1 cellular context compared by ENCODE assay signal in the genomic region with DNA sequence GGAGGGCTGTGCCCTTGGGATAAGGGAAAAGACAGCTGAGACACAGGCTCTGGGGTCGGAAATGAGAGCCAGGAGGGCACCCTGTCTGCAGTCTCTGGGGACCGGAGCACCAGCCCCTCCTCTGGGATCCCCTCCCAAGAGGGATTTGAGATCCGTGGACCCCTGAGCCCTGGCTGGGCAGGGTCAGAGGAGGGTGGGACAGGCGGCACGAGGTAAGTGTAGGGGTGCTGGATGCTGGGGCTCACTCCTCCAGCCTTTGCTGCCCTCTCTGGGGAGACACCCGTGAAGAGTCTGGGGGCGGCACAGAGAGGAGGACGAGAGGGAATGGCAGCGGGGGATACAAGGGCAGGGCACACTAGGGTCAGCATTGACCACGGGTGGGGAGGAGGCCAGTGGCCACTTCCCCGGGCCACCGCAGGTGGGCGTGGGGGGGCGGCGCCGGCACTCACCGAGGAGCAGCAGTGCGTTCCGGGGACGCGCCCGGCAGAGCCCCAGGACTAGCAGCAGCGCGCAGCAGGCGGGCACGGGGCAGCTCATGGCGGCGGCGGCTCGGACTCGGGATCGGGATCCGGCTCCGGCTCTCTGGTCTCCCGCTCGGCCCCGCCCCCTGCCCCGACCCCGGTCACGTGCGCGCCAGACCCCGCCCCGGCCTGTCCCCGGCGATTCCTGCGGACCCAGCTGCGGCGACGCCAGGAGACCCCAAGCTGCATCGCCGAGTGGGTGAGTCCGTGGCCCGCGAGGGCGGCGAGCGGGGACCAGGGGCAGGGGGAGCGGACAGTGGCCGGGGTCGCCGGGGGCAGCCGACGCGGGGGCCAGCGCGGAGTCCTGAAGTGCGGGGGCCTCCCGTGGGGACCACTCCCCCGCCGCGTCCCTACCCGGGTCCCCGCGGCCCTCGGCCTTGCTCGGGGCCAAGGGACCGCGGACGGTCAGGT.
A peak's percentile ranks its signal among the peaks of the same experiment; 100 is the strongest.
TF ChIP-seq lines count a peak whose summit lies in the region.

A gene (minus strand): TSS at position 557 of the 932 bp plus-strand sequence. CDS start 20 bp downstream, at position 537.
A gene (plus strand): TSS at position 651 of the 932 bp plus-strand sequence. CDS start 1,134 bp downstream, outside the sequence.

TF ChIP-seq in HepG2, 621 proteins besides CTCF, POLR2A, EP300 and RAD21 (continued from another document and continues in another):
- TF ChIP-seq, protein P1, sequence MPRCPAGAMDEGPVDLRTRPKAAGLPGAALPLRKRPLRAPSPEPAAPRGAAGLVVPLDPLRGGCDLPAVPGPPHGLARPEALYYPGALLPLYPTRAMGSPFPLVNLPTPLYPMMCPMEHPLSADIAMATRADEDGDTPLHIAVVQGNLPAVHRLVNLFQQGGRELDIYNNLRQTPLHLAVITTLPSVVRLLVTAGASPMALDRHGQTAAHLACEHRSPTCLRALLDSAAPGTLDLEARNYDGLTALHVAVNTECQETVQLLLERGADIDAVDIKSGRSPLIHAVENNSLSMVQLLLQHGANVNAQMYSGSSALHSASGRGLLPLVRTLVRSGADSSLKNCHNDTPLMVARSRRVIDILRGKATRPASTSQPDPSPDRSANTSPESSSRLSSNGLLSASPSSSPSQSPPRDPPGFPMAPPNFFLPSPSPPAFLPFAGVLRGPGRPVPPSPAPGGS (CRISPR knock-in tag; IDR thresholded peaks at IDR 0.05): 0 out of 2 replicates have a peak, but pooled peaks have one; percentile 63
- no peak; the same call in 1 of the 2 replicates for TF ChIP-seq ZNF12 (CRISPR knock-in tag; IDR thresholded peaks at IDR 0.05)
- 0 out of 2 replicates have a peak, but pooled peaks have one; percentile 0 for TF ChIP-seq ZSCAN29 (CRISPR knock-in tag; conservative IDR thresholded peaks at IDR 0.05)
- no peak for TF ChIP-seq SRSF9 (IDR thresholded peaks at IDR 0.05; ENCODE audit: borderline replicate concordance, insufficient read depth, low read depth, low read length, poor library complexity, severe bottlenecking)
- TF ChIP-seq, protein P2, sequence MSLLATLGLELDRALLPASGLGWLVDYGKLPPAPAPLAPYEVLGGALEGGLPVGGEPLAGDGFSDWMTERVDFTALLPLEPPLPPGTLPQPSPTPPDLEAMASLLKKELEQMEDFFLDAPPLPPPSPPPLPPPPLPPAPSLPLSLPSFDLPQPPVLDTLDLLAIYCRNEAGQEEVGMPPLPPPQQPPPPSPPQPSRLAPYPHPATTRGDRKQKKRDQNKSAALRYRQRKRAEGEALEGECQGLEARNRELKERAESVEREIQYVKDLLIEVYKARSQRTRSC (CRISPR knock-in tag; IDR thresholded peaks at IDR 0.05; ENCODE audit: low read depth): no peak
- TF ChIP-seq KDM4B (CRISPR knock-in tag; IDR thresholded peaks at IDR 0.05): no peak
- TF ChIP-seq SMC3 (IDR thresholded peaks at IDR 0.05; ENCODE audit: low read length): no peak
- 0 out of 2 replicates have a peak, but pooled peaks have one; percentile 53 for TF ChIP-seq ZNF235 (CRISPR knock-in tag; IDR thresholded peaks at IDR 0.05; ENCODE audit: borderline replicate concordance)
- no peak for TF ChIP-seq ZNF720 (CRISPR knock-in tag; IDR thresholded peaks at IDR 0.05)
- no peak for TF ChIP-seq ZFP36L1 (CRISPR knock-in tag; IDR thresholded peaks at IDR 0.05)
- TF ChIP-seq, protein P3, sequence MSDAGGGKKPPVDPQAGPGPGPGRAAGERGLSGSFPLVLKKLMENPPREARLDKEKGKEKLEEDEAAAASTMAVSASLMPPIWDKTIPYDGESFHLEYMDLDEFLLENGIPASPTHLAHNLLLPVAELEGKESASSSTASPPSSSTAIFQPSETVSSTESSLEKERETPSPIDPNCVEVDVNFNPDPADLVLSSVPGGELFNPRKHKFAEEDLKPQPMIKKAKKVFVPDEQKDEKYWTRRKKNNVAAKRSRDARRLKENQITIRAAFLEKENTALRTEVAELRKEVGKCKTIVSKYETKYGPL (CRISPR knock-in tag; IDR thresholded peaks at IDR 0.05): no peak
- TF ChIP-seq ZNF709 (CRISPR knock-in tag; IDR thresholded peaks at IDR 0.05): peak; percentile 22; the same call in 1 of the 2 replicates
- TF ChIP-seq ZNF773 (CRISPR knock-in tag; IDR thresholded peaks at IDR 0.05; ENCODE audit: borderline replicate concordance): 0 out of 2 replicates have a peak, but pooled peaks have one; percentile 74
- no peak for TF ChIP-seq XBP1 (CRISPR knock-in tag; IDR thresholded peaks at IDR 0.05)
- TF ChIP-seq ZEB1 (IDR thresholded peaks at IDR 0.05; ENCODE audit: insufficient replicate concordance, low read depth): no peak
- no peak for TF ChIP-seq FIP1L1 (IDR thresholded peaks at IDR 0.05; ENCODE audit: borderline replicate concordance, insufficient read depth, low read depth, low read length)
- peak; percentile 47; the same call in 1 of the 2 replicates for TF ChIP-seq TBX2 (CRISPR knock-in tag; IDR thresholded peaks at IDR 0.05; ENCODE audit: borderline replicate concordance)
- TF ChIP-seq PCBP1 (IDR thresholded peaks at IDR 0.05; ENCODE audit: borderline replicate concordance, low read depth, low read length): no peak
- TF ChIP-seq, protein P4, sequence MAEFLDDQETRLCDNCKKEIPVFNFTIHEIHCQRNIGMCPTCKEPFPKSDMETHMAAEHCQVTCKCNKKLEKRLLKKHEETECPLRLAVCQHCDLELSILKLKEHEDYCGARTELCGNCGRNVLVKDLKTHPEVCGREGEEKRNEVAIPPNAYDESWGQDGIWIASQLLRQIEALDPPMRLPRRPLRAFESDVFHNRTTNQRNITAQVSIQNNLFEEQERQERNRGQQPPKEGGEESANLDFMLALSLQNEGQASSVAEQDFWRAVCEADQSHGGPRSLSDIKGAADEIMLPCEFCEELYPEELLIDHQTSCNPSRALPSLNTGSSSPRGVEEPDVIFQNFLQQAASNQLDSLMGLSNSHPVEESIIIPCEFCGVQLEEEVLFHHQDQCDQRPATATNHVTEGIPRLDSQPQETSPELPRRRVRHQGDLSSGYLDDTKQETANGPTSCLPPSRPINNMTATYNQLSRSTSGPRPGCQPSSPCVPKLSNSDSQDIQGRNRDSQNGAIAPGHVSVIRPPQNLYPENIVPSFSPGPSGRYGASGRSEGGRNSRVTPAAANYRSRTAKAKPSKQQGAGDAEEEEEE (CRISPR knock-in tag; IDR thresholded peaks at IDR 0.05; ENCODE audit: borderline replicate concordance): peak; percentile 27; the same call in 1 of the 2 replicates
- TF ChIP-seq, protein P5, sequence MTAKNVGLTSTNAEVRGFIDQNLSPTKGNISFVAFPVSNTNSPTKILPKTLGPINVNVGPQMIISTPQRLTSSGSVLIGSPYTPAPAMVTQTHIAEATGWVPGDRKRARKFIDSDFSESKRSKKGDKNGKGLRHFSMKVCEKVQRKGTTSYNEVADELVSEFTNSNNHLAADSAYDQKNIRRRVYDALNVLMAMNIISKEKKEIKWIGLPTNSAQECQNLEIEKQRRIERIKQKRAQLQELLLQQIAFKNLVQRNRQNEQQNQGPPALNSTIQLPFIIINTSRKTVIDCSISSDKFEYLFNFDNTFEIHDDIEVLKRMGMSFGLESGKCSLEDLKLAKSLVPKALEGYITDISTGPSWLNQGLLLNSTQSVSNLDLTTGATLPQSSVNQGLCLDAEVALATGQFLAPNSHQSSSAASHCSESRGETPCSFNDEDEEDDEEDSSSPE (CRISPR knock-in tag; IDR thresholded peaks at IDR 0.05): 0 out of 2 replicates have a peak, but pooled peaks have one; percentile 24
- TF ChIP-seq, protein P6, sequence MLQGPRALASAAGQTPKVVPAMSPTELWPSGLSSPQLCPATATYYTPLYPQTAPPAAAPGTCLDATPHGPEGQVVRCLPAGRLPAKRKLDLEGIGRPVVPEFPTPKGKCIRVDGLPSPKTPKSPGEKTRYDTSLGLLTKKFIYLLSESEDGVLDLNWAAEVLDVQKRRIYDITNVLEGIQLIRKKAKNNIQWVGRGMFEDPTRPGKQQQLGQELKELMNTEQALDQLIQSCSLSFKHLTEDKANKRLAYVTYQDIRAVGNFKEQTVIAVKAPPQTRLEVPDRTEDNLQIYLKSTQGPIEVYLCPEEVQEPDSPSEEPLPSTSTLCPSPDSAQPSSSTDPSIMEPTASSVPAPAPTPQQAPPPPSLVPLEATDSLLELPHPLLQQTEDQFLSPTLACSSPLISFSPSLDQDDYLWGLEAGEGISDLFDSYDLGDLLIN (CRISPR knock-in tag; IDR thresholded peaks at IDR 0.05; ENCODE audit: borderline replicate concordance): no peak
- TF ChIP-seq, protein P7, sequence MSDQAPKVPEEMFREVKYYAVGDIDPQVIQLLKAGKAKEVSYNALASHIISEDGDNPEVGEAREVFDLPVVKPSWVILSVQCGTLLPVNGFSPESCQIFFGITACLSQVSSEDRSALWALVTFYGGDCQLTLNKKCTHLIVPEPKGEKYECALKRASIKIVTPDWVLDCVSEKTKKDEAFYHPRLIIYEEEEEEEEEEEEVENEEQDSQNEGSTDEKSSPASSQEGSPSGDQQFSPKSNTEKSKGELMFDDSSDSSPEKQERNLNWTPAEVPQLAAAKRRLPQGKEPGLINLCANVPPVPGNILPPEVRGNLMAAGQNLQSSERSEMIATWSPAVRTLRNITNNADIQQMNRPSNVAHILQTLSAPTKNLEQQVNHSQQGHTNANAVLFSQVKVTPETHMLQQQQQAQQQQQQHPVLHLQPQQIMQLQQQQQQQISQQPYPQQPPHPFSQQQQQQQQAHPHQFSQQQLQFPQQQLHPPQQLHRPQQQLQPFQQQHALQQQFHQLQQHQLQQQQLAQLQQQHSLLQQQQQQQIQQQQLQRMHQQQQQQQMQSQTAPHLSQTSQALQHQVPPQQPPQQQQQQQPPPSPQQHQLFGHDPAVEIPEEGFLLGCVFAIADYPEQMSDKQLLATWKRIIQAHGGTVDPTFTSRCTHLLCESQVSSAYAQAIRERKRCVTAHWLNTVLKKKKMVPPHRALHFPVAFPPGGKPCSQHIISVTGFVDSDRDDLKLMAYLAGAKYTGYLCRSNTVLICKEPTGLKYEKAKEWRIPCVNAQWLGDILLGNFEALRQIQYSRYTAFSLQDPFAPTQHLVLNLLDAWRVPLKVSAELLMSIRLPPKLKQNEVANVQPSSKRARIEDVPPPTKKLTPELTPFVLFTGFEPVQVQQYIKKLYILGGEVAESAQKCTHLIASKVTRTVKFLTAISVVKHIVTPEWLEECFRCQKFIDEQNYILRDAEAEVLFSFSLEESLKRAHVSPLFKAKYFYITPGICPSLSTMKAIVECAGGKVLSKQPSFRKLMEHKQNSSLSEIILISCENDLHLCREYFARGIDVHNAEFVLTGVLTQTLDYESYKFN (CRISPR knock-in tag; conservative IDR thresholded peaks at IDR 0.05): no peak; the same call in none of the 2 replicates
- TF ChIP-seq RFX3 (CRISPR knock-in tag; IDR thresholded peaks at IDR 0.05): no peak
- TF ChIP-seq ZBTB21 (CRISPR knock-in tag; IDR thresholded peaks at IDR 0.05): no peak
- TF ChIP-seq ZC3H4 (CRISPR knock-in tag; IDR thresholded peaks at IDR 0.05; ENCODE audit: borderline replicate concordance): peak; percentile 61; the same call in 1 of the 2 replicates
- no peak for TF ChIP-seq NPAS2 (CRISPR knock-in tag; IDR thresholded peaks at IDR 0.05; ENCODE audit: borderline replicate concordance)
- TF ChIP-seq SIN3B (IDR thresholded peaks at IDR 0.05; ENCODE audit: low read length): no peak
- TF ChIP-seq SALL2 (CRISPR knock-in tag; IDR thresholded peaks at IDR 0.05): no peak
- TF ChIP-seq, protein P8, sequence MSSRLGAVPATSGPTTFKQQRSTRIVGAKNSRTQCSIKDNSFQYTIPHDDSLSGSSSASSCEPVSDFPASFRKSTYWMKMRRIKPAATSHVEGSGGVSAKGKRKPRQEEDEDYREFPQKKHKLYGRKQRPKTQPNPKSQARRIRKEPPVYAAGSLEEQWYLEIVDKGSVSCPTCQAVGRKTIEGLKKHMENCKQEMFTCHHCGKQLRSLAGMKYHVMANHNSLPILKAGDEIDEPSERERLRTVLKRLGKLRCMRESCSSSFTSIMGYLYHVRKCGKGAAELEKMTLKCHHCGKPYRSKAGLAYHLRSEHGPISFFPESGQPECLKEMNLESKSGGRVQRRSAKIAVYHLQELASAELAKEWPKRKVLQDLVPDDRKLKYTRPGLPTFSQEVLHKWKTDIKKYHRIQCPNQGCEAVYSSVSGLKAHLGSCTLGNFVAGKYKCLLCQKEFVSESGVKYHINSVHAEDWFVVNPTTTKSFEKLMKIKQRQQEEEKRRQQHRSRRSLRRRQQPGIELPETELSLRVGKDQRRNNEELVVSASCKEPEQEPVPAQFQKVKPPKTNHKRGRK (CRISPR knock-in tag; IDR thresholded peaks at IDR 0.05): 0 out of 2 replicates have a peak, but pooled peaks have one; percentile 48
- no peak for TF ChIP-seq XRCC5 (optimal IDR thresholded peaks at IDR 0.05; ENCODE audit: low read length)
- TF ChIP-seq KDM3A (CRISPR knock-in tag; IDR thresholded peaks at IDR 0.05; ENCODE audit: low read depth): 0 out of 2 replicates have a peak, but pooled peaks have one; percentile 39
- no peak for TF ChIP-seq ZNF557 (CRISPR knock-in tag; IDR thresholded peaks at IDR 0.05)
- TF ChIP-seq TEAD2 (CRISPR knock-in tag; IDR thresholded peaks at IDR 0.05): 0 out of 2 replicates have a peak, but pooled peaks have one; percentile 71
- no peak for TF ChIP-seq ZFP36L2 (CRISPR knock-in tag; IDR thresholded peaks at IDR 0.05)
- TF ChIP-seq TCF7 (IDR thresholded peaks at IDR 0.05; ENCODE audit: low read depth): no peak
- peak; percentile 62; the same call in 1 of the 2 replicates for TF ChIP-seq GFI1 (CRISPR knock-in tag; IDR thresholded peaks at IDR 0.05; ENCODE audit: borderline replicate concordance)
- no peak for TF ChIP-seq IKZF1 (IDR thresholded peaks at IDR 0.05)
- TF ChIP-seq ZNF205 (CRISPR knock-in tag; IDR thresholded peaks at IDR 0.05): peak; percentile 66; the same call in 1 of the 2 replicates
- TF ChIP-seq IRF2 (CRISPR knock-in tag; IDR thresholded peaks at IDR 0.05): no peak
- no peak for TF ChIP-seq ZNF615 (CRISPR knock-in tag; IDR thresholded peaks at IDR 0.05; ENCODE audit: borderline replicate concordance)
- no peak for TF ChIP-seq JUND (CRISPR knock-in tag; IDR thresholded peaks at IDR 0.05)
- no peak for TF ChIP-seq ZFAT (CRISPR knock-in tag; conservative IDR thresholded peaks at IDR 0.05)
- TF ChIP-seq, protein P9, sequence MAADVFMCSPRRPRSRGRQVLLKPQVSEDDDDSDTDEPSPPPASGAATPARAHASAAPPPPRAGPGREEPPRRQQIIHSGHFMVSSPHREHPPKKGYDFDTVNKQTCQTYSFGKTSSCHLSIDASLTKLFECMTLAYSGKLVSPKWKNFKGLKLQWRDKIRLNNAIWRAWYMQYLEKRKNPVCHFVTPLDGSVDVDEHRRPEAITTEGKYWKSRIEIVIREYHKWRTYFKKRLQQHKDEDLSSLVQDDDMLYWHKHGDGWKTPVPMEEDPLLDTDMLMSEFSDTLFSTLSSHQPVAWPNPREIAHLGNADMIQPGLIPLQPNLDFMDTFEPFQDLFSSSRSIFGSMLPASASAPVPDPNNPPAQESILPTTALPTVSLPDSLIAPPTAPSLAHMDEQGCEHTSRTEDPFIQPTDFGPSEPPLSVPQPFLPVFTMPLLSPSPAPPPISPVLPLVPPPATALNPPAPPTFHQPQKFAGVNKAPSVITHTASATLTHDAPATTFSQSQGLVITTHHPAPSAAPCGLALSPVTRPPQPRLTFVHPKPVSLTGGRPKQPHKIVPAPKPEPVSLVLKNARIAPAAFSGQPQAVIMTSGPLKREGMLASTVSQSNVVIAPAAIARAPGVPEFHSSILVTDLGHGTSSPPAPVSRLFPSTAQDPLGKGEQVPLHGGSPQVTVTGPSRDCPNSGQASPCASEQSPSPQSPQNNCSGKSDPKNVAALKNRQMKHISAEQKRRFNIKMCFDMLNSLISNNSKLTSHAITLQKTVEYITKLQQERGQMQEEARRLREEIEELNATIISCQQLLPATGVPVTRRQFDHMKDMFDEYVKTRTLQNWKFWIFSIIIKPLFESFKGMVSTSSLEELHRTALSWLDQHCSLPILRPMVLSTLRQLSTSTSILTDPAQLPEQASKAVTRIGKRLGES (CRISPR knock-in tag; IDR thresholded peaks at IDR 0.05; ENCODE audit: borderline replicate concordance): no peak
